23 cellular contexts compared by ENCODE assay signal in genomic region chr10:63677001-63677400, GRCh38.
"Had no signal": no experiment of that assay in that cellular context is flagged by ENCODE, and none has a peak within 500 bp of the region (broad histone marks: within the 10 kb centered on the region; RNA-seq: fewer than 3 reads in every experiment).

No MANE protein-coding gene starts in this region.

- H3K4me3 Mint-ChIP-seq: naive thymus-derived CD8-positive, alpha-beta T cell; nephron progenitor cell; stimulated activated effector memory CD8-positive, alpha-beta T cell treated with anti-CD3 and anti-CD28 coated beads, Interleukin-12 subunit alpha, Interleukin-12 subunit beta, amount 100 ng/mL, for 72 hours; type B pancreatic cell had no signal

- H3K9me3 Mint-ChIP-seq: nephron progenitor cell; stimulated activated effector memory CD8-positive, alpha-beta T cell treated with anti-CD3 and anti-CD28 coated beads, Interleukin-12 subunit alpha, Interleukin-12 subunit beta, amount 100 ng/mL, for 72 hours; type B pancreatic cell had no signal

- ATAC-seq: gastrocnemius medialis; left ventricle myocardium superior; lower lobe of right lung; naive thymus-derived CD8-positive, alpha-beta T cell; psoas muscle; right cardiac atrium; stimulated activated effector memory CD8-positive, alpha-beta T cell treated with anti-CD3 and anti-CD28 coated beads, Interleukin-12 subunit alpha, Interleukin-12 subunit beta, amount 100 ng/mL, for 72 hours had no signal

- H3K36me3 Mint-ChIP-seq: naive thymus-derived CD8-positive, alpha-beta T cell; stimulated activated effector memory CD8-positive, alpha-beta T cell treated with anti-CD3 and anti-CD28 coated beads, Interleukin-12 subunit alpha, Interleukin-12 subunit beta, amount 100 ng/mL, for 72 hours; type B pancreatic cell had no signal

- FAIRE-seq: keratinocyte had no signal

- H3K27me3 Mint-ChIP-seq: type B pancreatic cell had no signal

- DNase-seq: dorsolateral prefrontal cortex; effector CD4-positive, alpha-beta T cell; foreskin fibroblast; gastrocnemius medialis; head of caudate nucleus; left ventricle myocardium superior; lower lobe of right lung; naive thymus-derived CD8-positive, alpha-beta T cell; nephron progenitor cell; nucleus accumbens; posterior cingulate gyrus; psoas muscle; right cardiac atrium; sigmoid colon; stimulated activated CD4-positive, alpha-beta T cell treated with anti-CD3 and anti-CD28 coated beads, Interleukin-2, amount 100 ng/mL, for 24 hours; stimulated activated CD4-positive, alpha-beta T cell treated with anti-CD3 and anti-CD28 coated beads, Interleukin-4, amount 100 ng/mL, for 24 hours; stimulated activated naive CD4-positive, alpha-beta T cell treated with Interleukin-2 at 50 U/mL for 16 hours; stomach; testis; tibial artery had no signal

- H3K4me1 Mint-ChIP-seq: stimulated activated effector memory CD8-positive, alpha-beta T cell treated with anti-CD3 and anti-CD28 coated beads, Interleukin-12 subunit alpha, Interleukin-12 subunit beta, amount 100 ng/mL, for 72 hours had no signal

- H3K27ac Mint-ChIP-seq: nephron progenitor cell; stimulated activated effector memory CD8-positive, alpha-beta T cell treated with anti-CD3 and anti-CD28 coated beads, Interleukin-12 subunit alpha, Interleukin-12 subunit beta, amount 100 ng/mL, for 72 hours; type B pancreatic cell had no signal
